8 cellular contexts compared by ENCODE assay signal in genomic region chr3:55485208-55485791, GRCh38. TPM values are rescaled to one million over a fixed set of nuclear protein-coding genes. Genes with fewer than 3 reads are reported as not detected.
DNase-seq lines count a peak whose midpoint lies in the region; ATAC-seq and TF ChIP-seq lines count a peak whose summit lies in the region.

No MANE protein-coding gene starts in this region.

- CTCF ChIA-PET in RWPE1 (lab: Yijun Ruan, JAX), result no interaction called here

- peak overlapping the region; percentile 87 for H3K27ac ChIP-seq in RWPE1

- peak; percentile 60 for TF ChIP-seq CTCF in RWPE1 (conservative IDR thresholded peaks at IDR 0.05; ENCODE audit: low read depth)

- ATAC-seq in GM19438 (IDR thresholded peaks at IDR 0.05; ENCODE audit: low read depth, unreplicated experiment), result peak; percentile 49

- in situ Hi-C loops in Caki2 (cut with HindIII; ENCODE audit: low pct_unique_long_range_greater_than_20kb, low sequenced_read_pairs), result no loop called here

- POLR2A ChIA-PET in RWPE1 (lab: Yijun Ruan, JAX; ENCODE audit: low non-redundant PET), result no interaction called here

- DNase-seq in Caki2 (ENCODE audit: low read depth) (peak; percentile 69), HS-5 (ENCODE audit: low read depth) (peak; percentile 55), RWPE1 (ENCODE audit: low spot score) (no peak), dedifferentiated amniotic fluid mesenchymal stem cell (ENCODE audit: extremely low spot score) (peak; percentile 83), left kidney (ENCODE audit: low read depth, low spot score) (peak; percentile 95), NCI-H1436 (lab: John Stamatoyannopoulos, UW) (no peak)
- peak in 2 of 3 experiments; percentile 11 to 40 for DNase-seq in stimulated activated CD4-positive, alpha-beta T cell treated with anti-CD3 and anti-CD28 coated beads, TNF-alpha, amount 100 ng/mL, for 24 hours (ENCODE audit: low read depth in 3 of 3)

RNA-seq across cellular contexts. Expression of gene WNT5A, which starts 1.8 kb away (rescaled TPM):
- total RNA-seq in Caki2 (2014; rRNA removed; shearing (Covaris generic); ENCODE audit: low replicate concordance), result 8.1 and 10.9 TPM in 2 replicates

Comparison
In these comparisons a context has a peak if more than half of its experiments do, and no peak if none do; other contexts are left out.
1. DNase-seq: peak in Caki2 (single experiment), HS-5 (single experiment), dedifferentiated amniotic fluid mesenchymal stem cell (single experiment), left kidney (single experiment) and stimulated activated CD4-positive, alpha-beta T cell treated with anti-CD3 and anti-CD28 coated beads, TNF-alpha, amount 100 ng/mL, for 24 hours (2 of 3); none in RWPE1 (single experiment) and NCI-H1436 (single experiment).